22 cellular contexts compared by ENCODE assay signal in genomic region chr15:69999392-70000085, GRCh38.
DNase-seq lines count a peak whose midpoint lies in the region; ATAC-seq, FAIRE-seq and TF ChIP-seq lines count a peak whose summit lies in the region.
"Had no signal": no experiment of that assay in that cellular context is flagged by ENCODE, and none has a peak within 500 bp of the region (broad histone marks: within the 10 kb centered on the region; RNA-seq: fewer than 3 reads in every experiment).

No MANE protein-coding gene starts in this region.

- H3K9me3 ChIP-seq in neural progenitor cell (ENCODE audit: low read depth) = no peaks in the 10 kb centered on the region
- H3K9me3 ChIP-seq: SJSA1 had no signal

- no peaks in the 10 kb centered on the region for H3K27me3 ChIP-seq in neural progenitor cell
- H3K27me3 ChIP-seq: SJSA1 had no signal

- CTCF ChIA-PET in activated B cell treated with CpG ODN at 0.5 μM for 24 hours (lab: Charles Lee) = interaction anchor here (0.6 kb wide), 1 partner anchor 445 kb away, joined by 3 read pairs; no protein-coding TSS in a partner anchor

- H4K20me1 ChIP-seq in neural progenitor cell (ENCODE audit: low read depth) = no peaks in the 10 kb centered on the region

- H3K4me3 ChIP-seq in neural progenitor cell = no peak overlapping the region
- H3K4me3 ChIP-seq: SJSA1 had no signal

- H3K4me1 ChIP-seq in neural progenitor cell = peaks cover 11% of the 10 kb centered on the region
- H3K4me1 ChIP-seq: SJSA1 had no signal

- peak; percentile 20 for FAIRE-seq in urothelium cell line (lab: Jason Lieb, UNC)
- FAIRE-seq: G401.6, GM12892, HTR-8/SVneo, RCC 7860 had no signal

- no peak overlapping the region for H3K4me2 ChIP-seq in neural progenitor cell

- H3K36me3 Mint-ChIP-seq in activated B cell treated with CpG ODN at 0.5 μM for 24 hours (ENCODE audit: low read depth) (no peaks in the 10 kb centered on the region), neural progenitor cell (peaks cover 3% of the 10 kb centered on the region)

- TF ChIP-seq CTCF in activated B cell treated with CpG ODN at 0.5 μM for 24 hours (IDR thresholded peaks at IDR 0.05) (no peak), neural progenitor cell (IDR thresholded peaks at IDR 0.05) (no peak)

- H3K27me3 Mint-ChIP-seq in activated B cell treated with CpG ODN at 0.5 μM for 24 hours (no peaks in the 10 kb centered on the region), neural progenitor cell (ENCODE audit: insufficient read depth, low read depth) (peaks cover 19% of the 10 kb centered on the region)

- no peaks in the 10 kb centered on the region for H3K79me2 ChIP-seq in neural progenitor cell (ENCODE audit: low read depth)

- no peak overlapping the region for H3K27ac ChIP-seq in neural progenitor cell
- no peak overlapping the region for H3K27ac ChIP-seq in substantia nigra (ENCODE audit: low read depth, low read length, poor library complexity, severe bottlenecking)
- H3K27ac ChIP-seq: SJSA1 had no signal

- H3K4me3 Mint-ChIP-seq in activated B cell treated with CpG ODN at 0.5 μM for 24 hours (no peak overlapping the region), neural progenitor cell (peak overlapping the region; percentile 1)
- H3K4me3 Mint-ChIP-seq: CD8-positive, alpha-beta memory T cell had no signal

- H3K9me3 Mint-ChIP-seq in activated B cell treated with CpG ODN at 0.5 μM for 24 hours (peaks cover 14% of the 10 kb centered on the region), neural progenitor cell (peaks cover 12% of the 10 kb centered on the region)

- H2AFZ ChIP-seq in neural progenitor cell (replicated peaks) = no peak overlapping the region

- ATAC-seq in activated B cell treated with CpG ODN at 0.5 μM for 24 hours (ENCODE audit: low read depth) = no peak
- ATAC-seq: Right ventricle myocardium inferior had no signal

- H3K4me1 Mint-ChIP-seq in activated B cell treated with CpG ODN at 0.5 μM for 24 hours (peaks cover 81% of the 10 kb centered on the region), neural progenitor cell (peaks cover 26% of the 10 kb centered on the region)
- H3K4me1 Mint-ChIP-seq: CD8-positive, alpha-beta memory T cell had no signal

- peak; percentile 20 for DNase-seq in NCI-H524 treated with DMSO at 0.1 percent for 48 hours (lab: John Stamatoyannopoulos, UW)
- no peak for DNase-seq in activated B cell treated with CpG ODN at 0.5 μM for 24 hours
- no peak for DNase-seq in neural progenitor cell (ENCODE audit: low spot score)
- DNase-seq in urothelium cell line (ENCODE audit: low spot score) = no peak
- DNase-seq in substantia nigra (lab: John Stamatoyannopoulos, UW) = no peak
- no peak for DNase-seq in activated effector memory CD4-positive, alpha-beta T cell treated with Interleukin-2 at 50 U/mL for 16 hours
- DNase-seq in AG20443 (ENCODE audit: low spot score) = no peak
- DNase-seq: C1 segment of cervical spinal cord; Calu3; CD8-positive, alpha-beta memory T cell; DMS153; GOT3; IMR-90; NCI-H1694; NCI-H2081 treated with DMSO at 0.1 percent for 48 hours; NK-92 treated with Interleukin-12 subunit alpha and Interleukin-12 subunit beta, amount 100 ng/mL, for 24 hours had no signal

- POLR2A ChIA-PET in activated B cell treated with CpG ODN at 0.5 μM for 24 hours (lab: Charles Lee) = no interaction called here

- intact Hi-C loops in activated B cell treated with CpG ODN at 0.5 μM for 24 hours (cut with micrococcal nuclease) = no loop called here

- no peaks in the 10 kb centered on the region for H3F3A ChIP-seq in neural progenitor cell (ENCODE audit: low read depth)

- peak overlapping the region; percentile 67 for H3K27ac Mint-ChIP-seq in activated B cell treated with CpG ODN at 0.5 μM for 24 hours
- H3K27ac Mint-ChIP-seq in neural progenitor cell = no peak overlapping the region
- H3K27ac Mint-ChIP-seq: CD8-positive, alpha-beta memory T cell had no signal

- H3K9ac ChIP-seq in neural progenitor cell = no peak overlapping the region

- no peaks in the 10 kb centered on the region for H3K36me3 ChIP-seq in neural progenitor cell
- H3K36me3 ChIP-seq: SJSA1 had no signal
